Comparison of ENCODE assay signal across 1 cellular context in genomic region chr13:114081761-114082681, GRCh38.
TF ChIP-seq lines count a peak whose summit lies in the region.

No MANE protein-coding gene starts in this region.

TF ChIP-seq in HepG2, 621 proteins besides CTCF, POLR2A, EP300 and RAD21 (continued from another document):
- no peak for TF ChIP-seq HNF1B (CRISPR knock-in tag; IDR thresholded peaks at IDR 0.05)
- TF ChIP-seq FOXO1 (CRISPR knock-in tag; IDR thresholded peaks at IDR 0.05): no peak
- no peak for TF ChIP-seq ZNF781 (CRISPR knock-in tag; IDR thresholded peaks at IDR 0.05; ENCODE audit: borderline replicate concordance, not compliant biosample characterization)
- no peak for TF ChIP-seq EED (CRISPR knock-in tag; IDR thresholded peaks at IDR 0.05)
- no peak for TF ChIP-seq CBFB (CRISPR knock-in tag; IDR thresholded peaks at IDR 0.05)
- TF ChIP-seq HES4 (CRISPR knock-in tag; IDR thresholded peaks at IDR 0.05; ENCODE audit: borderline replicate concordance): no peak
- no peak for TF ChIP-seq DZIP1 (CRISPR knock-in tag; IDR thresholded peaks at IDR 0.05)
- no peak for TF ChIP-seq TOE1 (CRISPR knock-in tag; IDR thresholded peaks at IDR 0.05)
- no peak for TF ChIP-seq ZNF615 (CRISPR knock-in tag; IDR thresholded peaks at IDR 0.05; ENCODE audit: borderline replicate concordance)
- TF ChIP-seq PTBP1 (IDR thresholded peaks at IDR 0.05; ENCODE audit: low read depth, low read length, poor library complexity, severe bottlenecking): no peak
- no peak for TF ChIP-seq NONO (IDR thresholded peaks at IDR 0.05)
- TF ChIP-seq NONO (CRISPR knock-in tag; conservative IDR thresholded peaks at IDR 0.05): no peak
- no peak for TF ChIP-seq MTA3 (CRISPR knock-in tag; IDR thresholded peaks at IDR 0.05)
- TF ChIP-seq NCOR1 (IDR thresholded peaks at IDR 0.05; ENCODE audit: borderline replicate concordance, low read length): no peak
- no peak for TF ChIP-seq TEAD2 (CRISPR knock-in tag; IDR thresholded peaks at IDR 0.05)
- TF ChIP-seq NFE2L1 (CRISPR knock-in tag; IDR thresholded peaks at IDR 0.05; ENCODE audit: borderline replicate concordance): no peak
